Comparison of ENCODE assay signal across 11 cellular contexts in the genomic region with DNA sequence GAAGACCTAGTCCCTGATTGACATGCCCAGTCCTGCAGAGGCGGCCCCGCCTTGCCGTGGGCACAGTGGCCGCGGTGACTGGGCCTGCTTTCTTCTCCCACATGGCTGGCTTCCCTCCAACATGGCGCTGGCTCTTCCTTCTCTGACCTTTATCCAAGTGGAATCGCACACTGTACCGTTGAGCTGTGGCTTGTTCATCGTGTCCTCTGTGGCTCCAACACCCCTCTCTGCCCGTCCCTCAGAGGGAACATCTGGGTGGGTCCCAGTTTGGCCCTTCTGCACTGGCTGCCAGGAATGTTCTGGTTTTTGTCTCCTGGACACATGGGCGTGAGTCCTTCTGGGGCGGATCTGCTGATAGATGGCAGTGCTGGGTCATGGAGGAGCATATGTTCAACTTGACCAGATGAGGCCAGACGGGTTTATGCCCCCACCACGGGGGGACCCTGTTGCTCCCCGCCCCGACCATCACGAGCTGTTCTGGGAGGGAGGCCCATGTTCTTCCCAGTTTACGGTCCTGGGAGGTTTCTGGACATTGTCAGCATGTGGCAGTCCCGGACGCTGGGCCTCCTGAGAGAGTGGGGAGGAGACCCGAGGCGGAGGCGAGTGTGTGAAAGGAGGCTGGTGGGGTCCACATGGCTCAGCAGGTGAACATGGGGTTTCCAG.
DNase-seq lines count a peak whose midpoint lies in the region; ATAC-seq and TF ChIP-seq lines count a peak whose summit lies in the region.
"Had no signal": no experiment of that assay in that cellular context is flagged by ENCODE, and none has a peak within 500 bp of the region (broad histone marks: within the 10 kb centered on the region; RNA-seq: fewer than 3 reads in every experiment).

No MANE protein-coding gene starts in this region.

- no peak overlapping the region for H3K4me3 ChIP-seq in testis
- H3K4me3 ChIP-seq: tibial artery had no signal

- H3K27me3 ChIP-seq in testis, result no peaks in the 10 kb centered on the region
- H3K27me3 ChIP-seq: tibial artery had no signal

- peak; percentile 11 for ATAC-seq in left colon

- H3K9me3 ChIP-seq in testis, result no peaks in the 10 kb centered on the region
- H3K9me3 ChIP-seq: tibial artery had no signal

- no peak overlapping the region for H3K4me3 Mint-ChIP-seq in chondrocyte (ENCODE audit: unreplicated experiment)

- no peaks in the 10 kb centered on the region for H3K36me3 ChIP-seq in testis (ENCODE audit: low read depth, missing control alignments)
- H3K36me3 ChIP-seq: tibial artery had no signal

- no peaks in the 10 kb centered on the region for H3K9me3 Mint-ChIP-seq in chondrocyte (ENCODE audit: low read depth)

- H3K4me1 ChIP-seq in testis, result peaks cover 31% of the 10 kb centered on the region

- TF ChIP-seq POLR2A in testis (IDR thresholded peaks at IDR 0.05), result no peak

- DNase-seq in DMS 273 (lab: John Stamatoyannopoulos, UW; ENCODE audit: unreplicated experiment) (peak; percentile 18), DMS 273 treated with DMSO at 0.1 percent for 48 hours (lab: John Stamatoyannopoulos, UW) (no peak), chondrocyte (ENCODE audit: low spot score) (peak; percentile 92), left colon (peak; percentile 38 to 80), testis (peak; percentile 77), A172 (ENCODE audit: low spot score) (no peak), kidney glomerular epithelial cell (lab: John Stamatoyannopoulos, UW) (no peak), NCI-H226 (no peak)
- DNase-seq: activated CD4-positive, alpha-beta T cell treated with anti-CD3 and anti-CD28 coated beads for 48 hours; tibial artery had no signal

- H3K27ac ChIP-seq in testis, result peak overlapping the region in 1 of 2 donors; percentile 58
- H3K27ac ChIP-seq: 22Rv1, tibial artery had no signal

- H3K27me3 Mint-ChIP-seq in chondrocyte (ENCODE audit: low read depth), result no peaks in the 10 kb centered on the region

- TF ChIP-seq CTCF in chondrocyte (IDR thresholded peaks at IDR 0.05), result no peak
- no peak for TF ChIP-seq CTCF in testis (IDR thresholded peaks at IDR 0.05)

- H3K27ac Mint-ChIP-seq in chondrocyte (ENCODE audit: unreplicated experiment), result no peak overlapping the region

- H3K4me1 Mint-ChIP-seq in chondrocyte (ENCODE audit: low read depth), result peaks cover 13% of the 10 kb centered on the region

- H3K36me3 Mint-ChIP-seq in chondrocyte (ENCODE audit: low read depth), result no peaks in the 10 kb centered on the region

- intact Hi-C loops in left colon (cut with DNase I, micrococcal nuclease), result no loop called here
- intact Hi-C loops in testis (cut with DNase I; ENCODE audit: low total_unique reads), result no loop called here

- WGBS in testis, 2 donors, result 69% methylated on average over 10 to 23 of the region's 23 CpGs

Comparison
In these comparisons a context has a peak if more than half of its experiments do, and no peak if none do; other contexts are left out.
1. DNase-seq: peak in DMS 273 (single experiment), chondrocyte (single experiment), left colon (2 of 2) and testis (single experiment); none in DMS 273 treated with DMSO at 0.1 percent for 48 hours (single experiment), A172 (single experiment), kidney glomerular epithelial cell (single experiment) and NCI-H226 (single experiment).